ENCODE assay signal across 16 cellular contexts in genomic region chr1:15940110-15941043, GRCh38. TPM values are rescaled to one million over a fixed set of nuclear protein-coding genes. Genes with fewer than 3 reads are reported as not detected.
A peak's percentile ranks its signal among the peaks of the same experiment; 100 is the strongest.
DNase-seq lines count a peak whose midpoint lies in the region; ATAC-seq and TF ChIP-seq lines count a peak whose summit lies in the region.
"Had no signal": no experiment of that assay in that cellular context is flagged by ENCODE, and none has a peak within 500 bp of the region (broad histone marks: within the 10 kb centered on the region; RNA-seq: fewer than 3 reads in every experiment).

No MANE protein-coding gene starts in this region.

- H3K4me3 ChIP-seq in breast epithelium = no peak overlapping the region
- H3K4me3 ChIP-seq: heart right ventricle, neural progenitor cell had no signal

- no peaks in the 10 kb centered on the region for H3K9me3 Mint-ChIP-seq in MCF 10A (ENCODE audit: unreplicated experiment)
- no peaks in the 10 kb centered on the region for H3K9me3 Mint-ChIP-seq in activated naive CD8-positive, alpha-beta T cell (ENCODE audit: low read depth)
- H3K9me3 Mint-ChIP-seq in memory B cell = no peaks in the 10 kb centered on the region
- no peaks in the 10 kb centered on the region for H3K9me3 Mint-ChIP-seq in type B pancreatic cell
- H3K9me3 Mint-ChIP-seq: activated CD4-positive, alpha-beta memory T cell treated with anti-CD3 and anti-CD28 coated beads, Interleukin-2, amount 10 ng/mL, durations not matched to agents 7 days and 5 days; neural progenitor cell had no signal

- H3K36me3 ChIP-seq in breast epithelium = peaks cover 5% of the 10 kb centered on the region
- H3K36me3 ChIP-seq: neural progenitor cell had no signal

- no peaks in the 10 kb centered on the region for H3K27me3 ChIP-seq in breast epithelium
- H3K27me3 ChIP-seq: heart right ventricle, neural progenitor cell had no signal

- intact Hi-C loops in MCF 10A (cut with micrococcal nuclease) = no loop called here
- intact Hi-C loops in breast epithelium (cut with DNase I; ENCODE audit: low total_unique reads) = no loop called here

- POLR2A ChIA-PET in MCF 10A (lab: Yijun Ruan, JAX) = interaction anchor here (0.5 to 1.0 kb wide), 4 partner anchors 12 to 141 kb away, joined by 3 read pairs; no protein-coding TSS in a partner anchor

- H3K4me3 Mint-ChIP-seq in MCF 10A (ENCODE audit: unreplicated experiment) = no peak overlapping the region
- no peak overlapping the region for H3K4me3 Mint-ChIP-seq in activated naive CD8-positive, alpha-beta T cell
- no peak overlapping the region for H3K4me3 Mint-ChIP-seq in memory B cell
- no peak overlapping the region for H3K4me3 Mint-ChIP-seq in type B pancreatic cell
- H3K4me3 Mint-ChIP-seq: activated CD4-positive, alpha-beta memory T cell treated with anti-CD3 and anti-CD28 coated beads, Interleukin-2, amount 10 ng/mL, durations not matched to agents 7 days and 5 days; neural progenitor cell had no signal

- CTCF ChIA-PET in MCF 10A (lab: Yijun Ruan, JAX) = no interaction called here

- TF ChIP-seq CTCF in MCF 10A (IDR thresholded peaks at IDR 0.05; ENCODE audit: unreplicated experiment) = no peak
- TF ChIP-seq CTCF in breast epithelium (IDR thresholded peaks at IDR 0.05) = no peak
- no peak for TF ChIP-seq CTCF in type B pancreatic cell (conservative IDR thresholded peaks at IDR 0.05)

- no peak for ATAC-seq in memory B cell (ENCODE audit: low read depth)
- ATAC-seq in HG02885 (IDR thresholded peaks at IDR 0.05; ENCODE audit: poor library complexity, unreplicated experiment) = no peak
- no peak for ATAC-seq in HG03196 (IDR thresholded peaks at IDR 0.05; ENCODE audit: unreplicated experiment)

- TSS peak; percentile 63 for BruUV-seq in MCF 10A (replicated peaks; lab: Mats Ljungman, UMichigan)

- H3K27ac Mint-ChIP-seq in MCF 10A (ENCODE audit: low read depth, unreplicated experiment) (no peak overlapping the region), memory B cell (peak overlapping the region; percentile 67), type B pancreatic cell (peak overlapping the region; percentile 53)
- peak overlapping the region; percentile 13 for H3K27ac Mint-ChIP-seq in activated naive CD8-positive, alpha-beta T cell
- H3K27ac Mint-ChIP-seq: activated CD4-positive, alpha-beta memory T cell treated with anti-CD3 and anti-CD28 coated beads, Interleukin-2, amount 10 ng/mL, durations not matched to agents 7 days and 5 days; neural progenitor cell had no signal

- H3K9me3 ChIP-seq in breast epithelium = no peaks in the 10 kb centered on the region
- H3K9me3 ChIP-seq: heart right ventricle had no signal

- no peak for DNase-seq in MCF 10A (ENCODE audit: unreplicated experiment)
- no peak for DNase-seq in breast epithelium (ENCODE audit: low spot score in 2 of 2)
- DNase-seq in memory B cell (ENCODE audit: low spot score in 2 of 2) = no peak
- DNase-seq in type B pancreatic cell (ENCODE audit: extremely low spot score, unreplicated experiment) = no peak
- no peak for DNase-seq in NCI-H2196 treated with DMSO at 0.1 percent for 48 hours (lab: John Stamatoyannopoulos, UW; ENCODE audit: unreplicated experiment)
- DNase-seq: activated CD4-positive, alpha-beta memory T cell treated with anti-CD3 and anti-CD28 coated beads, Interleukin-2, amount 10 ng/mL, durations not matched to agents 7 days and 5 days; effector CD4-positive, alpha-beta T cell; GOT3; heart right ventricle; NCI-H1048; NCI-H774 had no signal

- H3K36me3 Mint-ChIP-seq in MCF 10A (ENCODE audit: insufficient read depth, unreplicated experiment) (peaks cover 67% of the 10 kb centered on the region), memory B cell (peaks cover 22% of the 10 kb centered on the region), type B pancreatic cell (peaks cover 12% of the 10 kb centered on the region)
- H3K36me3 Mint-ChIP-seq in activated naive CD8-positive, alpha-beta T cell = no peaks in the 10 kb centered on the region

- TF ChIP-seq POLR2A in breast epithelium (IDR thresholded peaks at IDR 0.05) = no peak

- H3K4me1 Mint-ChIP-seq in MCF 10A (ENCODE audit: insufficient read depth, unreplicated experiment) = peaks cover 5% of the 10 kb centered on the region
- peaks cover 4% of the 10 kb centered on the region for H3K4me1 Mint-ChIP-seq in activated naive CD8-positive, alpha-beta T cell (ENCODE audit: low read depth)
- H3K4me1 Mint-ChIP-seq in memory B cell = peaks cover 6% of the 10 kb centered on the region
- H3K4me1 Mint-ChIP-seq in type B pancreatic cell (ENCODE audit: unreplicated experiment) = no peaks in the 10 kb centered on the region
- H3K4me1 Mint-ChIP-seq: neural progenitor cell had no signal

- peaks cover 0 to 7% of the 10 kb centered on the region in 2 donors for H3K4me1 ChIP-seq in breast epithelium
- H3K4me1 ChIP-seq: neural progenitor cell had no signal

- no peaks in the 10 kb centered on the region for H3K27me3 Mint-ChIP-seq in MCF 10A (ENCODE audit: insufficient read depth, unreplicated experiment)
- no peaks in the 10 kb centered on the region for H3K27me3 Mint-ChIP-seq in activated naive CD8-positive, alpha-beta T cell
- H3K27me3 Mint-ChIP-seq in memory B cell = no peaks in the 10 kb centered on the region
- no peaks in the 10 kb centered on the region for H3K27me3 Mint-ChIP-seq in type B pancreatic cell
- H3K27me3 Mint-ChIP-seq: activated CD4-positive, alpha-beta memory T cell treated with anti-CD3 and anti-CD28 coated beads, Interleukin-2, amount 10 ng/mL, durations not matched to agents 7 days and 5 days had no signal

- H3K27ac ChIP-seq in breast epithelium = peak overlapping the region in 1 of 2 donors; percentile 62
- H3K27ac ChIP-seq: KMS-11, neural progenitor cell had no signal

RNA-seq across cellular contexts. Expression of gene ZBTB17, which starts 35.5 kb away (rescaled TPM):
- total RNA-seq in MCF 10A (2022) (46.3 and 48.3 TPM in 2 replicates), breast epithelium (10 to 100 TPM; 21.9 to 40.3 (median 38.5) TPM), type B pancreatic cell (ENCODE audit: low replicate concordance) (27.8 and 42.2 TPM in 2 replicates)
